In genomic region chr10:117370205-117370604, GRCh38 we compare ENCODE assay signal across 17 cellular contexts. TPM values are rescaled to one million over a fixed set of nuclear protein-coding genes. Genes with fewer than 3 reads are reported as not detected.
DNase-seq lines count a peak whose midpoint lies in the region; ATAC-seq and TF ChIP-seq lines count a peak whose summit lies in the region.
"Had no signal": no experiment of that assay in that cellular context is flagged by ENCODE, and none has a peak within 500 bp of the region (broad histone marks: within the 10 kb centered on the region; RNA-seq: fewer than 3 reads in every experiment).

No MANE protein-coding gene starts in this region.

- H4K5ac ChIP-seq in mesendoderm (ENCODE audit: low read length) = no peak overlapping the region

- H3K27ac Mint-ChIP-seq in CD4-positive, CD25-positive, alpha-beta regulatory T cell = peak overlapping the region in 1 of 3 donors; percentile 24
- H3K27ac Mint-ChIP-seq in chondrocyte (ENCODE audit: unreplicated experiment) = peak overlapping the region; percentile 32
- H3K27ac Mint-ChIP-seq: IgD-negative memory B cell had no signal

- WGBS in mesendoderm (ENCODE audit: extremely low coverage, insufficient coverage, low lambda C conversion rate) = no CpG with 5 or more reads among the region's 5 CpGs
- WGBS in ovary, 3 donors = 15 to 33% (median 26%) methylated on average over 5 of the region's 5 CpGs

- peaks cover 0 to 4% (median 0%) of the 10 kb centered on the region in 7 donors for H3K9me3 Mint-ChIP-seq in CD4-positive, CD25-positive, alpha-beta regulatory T cell
- no peaks in the 10 kb centered on the region for H3K9me3 Mint-ChIP-seq in chondrocyte (ENCODE audit: low read depth)
- H3K9me3 Mint-ChIP-seq: IgD-negative memory B cell had no signal

- H3K4me2 ChIP-seq in Loucy (ENCODE audit: low read depth, low read length, poor library complexity, severe bottlenecking) = peak overlapping the region; percentile 91
- no peak overlapping the region for H3K4me2 ChIP-seq in mesendoderm (ENCODE audit: low read length)

- H4K8ac ChIP-seq in mesendoderm (ENCODE audit: low read depth, low read length) = no peak overlapping the region

- CTCF ChIA-PET in HEK293T (lab: Yijun Ruan, JAX) = interaction anchor here (0.5 to 2.7 kb wide), 4 partner anchors 13 to 72 kb away, joined by 3 to 12 read pairs (median 4); no protein-coding TSS in a partner anchor

- TF ChIP-seq CTCF in Loucy (conservative IDR thresholded peaks at IDR 0.05; ENCODE audit: low read length) (no peak), chondrocyte (IDR thresholded peaks at IDR 0.05) (no peak), ovary (IDR thresholded peaks at IDR 0.05) (no peak)

- H3K36me3 ChIP-seq in CD4-positive, CD25-positive, alpha-beta regulatory T cell (ENCODE audit: control insufficient read depth, insufficient read depth, low read length) = no peaks in the 10 kb centered on the region
- peaks cover 74% of the 10 kb centered on the region for H3K36me3 ChIP-seq in Loucy (ENCODE audit: insufficient read depth, low read length)
- H3K36me3 ChIP-seq in mesendoderm (ENCODE audit: control insufficient read depth, insufficient read depth, low read length) = no peaks in the 10 kb centered on the region
- H3K36me3 ChIP-seq in ovary = no peaks in the 10 kb centered on the region
- H3K36me3 ChIP-seq: gastrocnemius medialis had no signal

- H3K4me1 ChIP-seq in CD4-positive, CD25-positive, alpha-beta regulatory T cell (ENCODE audit: control insufficient read depth, insufficient read depth, low read length, poor library complexity, severe bottlenecking) = peaks cover 46% of the 10 kb centered on the region
- peaks cover 27% of the 10 kb centered on the region for H3K4me1 ChIP-seq in Loucy (ENCODE audit: insufficient read depth, low read length, poor library complexity, severe bottlenecking)
- no peaks in the 10 kb centered on the region for H3K4me1 ChIP-seq in mesendoderm (ENCODE audit: control insufficient read depth, low read depth, low read length)
- peaks cover 9% of the 10 kb centered on the region for H3K4me1 ChIP-seq in ovary (ENCODE audit: insufficient read depth)

- no peak overlapping the region for H2BK120ac ChIP-seq in mesendoderm (ENCODE audit: low read depth, low read length)

- H3K27me3 ChIP-seq in CD4-positive, CD25-positive, alpha-beta regulatory T cell (ENCODE audit: control insufficient read depth, insufficient read depth, low read length) = no peaks in the 10 kb centered on the region
- H3K27me3 ChIP-seq in Loucy (ENCODE audit: insufficient read depth, low read length, poor library complexity, severe bottlenecking) (peaks cover 44% of the 10 kb centered on the region), mesendoderm (ENCODE audit: insufficient read depth, low read length, poor library complexity) (no peaks in the 10 kb centered on the region), ovary (no peaks in the 10 kb centered on the region)
- H3K27me3 ChIP-seq: gastrocnemius medialis had no signal

- H3K23ac ChIP-seq in mesendoderm (ENCODE audit: low read length) = no peak overlapping the region

- H3K9ac ChIP-seq in Loucy (ENCODE audit: low read depth, low read length, poor library complexity, severe bottlenecking) = peak overlapping the region; percentile 98
- H3K9ac ChIP-seq in mesendoderm (ENCODE audit: low read length) = no peak overlapping the region

- H3K27ac ChIP-seq in CD4-positive, CD25-positive, alpha-beta regulatory T cell (ENCODE audit: insufficient read depth, low read length, poor library complexity, severe bottlenecking) = no peak overlapping the region
- H3K27ac ChIP-seq in mesendoderm (ENCODE audit: low read depth, low read length) (no peak overlapping the region), ovary (no peak overlapping the region)
- H3K27ac ChIP-seq: gastrocnemius medialis, skin epidermis had no signal

- H2BK5ac ChIP-seq in mesendoderm (ENCODE audit: low read length) = no peak overlapping the region

- no peak for DNase-seq in CD4-positive, CD25-positive, alpha-beta regulatory T cell
- no peak for DNase-seq in chondrocyte (ENCODE audit: low spot score)
- DNase-seq in mesendoderm = no peak
- no peak for DNase-seq in ovary
- DNase-seq in NCI-H2029 treated with DMSO at 0.1 percent for 48 hours (lab: John Stamatoyannopoulos, UW) = no peak
- DNase-seq in HEK293T (ENCODE audit: extremely low spot score) = no peak
- DNase-seq: activated CD4-positive, alpha-beta T cell treated with anti-CD3 and anti-CD28 coated beads, Interleukin-2, amount 50 U/mL, for 1 hour; activated gamma-delta T cell; gastrocnemius medialis; NCI-H1417; NCI-H446 treated with DMSO at 0.1 percent for 48 hours; RPMI8226; T-helper 2 cell had no signal

- H3K9me2 ChIP-seq in Loucy (replicated peaks; ENCODE audit: low read depth, low read length) = no peaks in the 10 kb centered on the region

- peak overlapping the region; percentile 42 for H3K56ac ChIP-seq in mesendoderm (ENCODE audit: low read length)

- peaks cover 8% of the 10 kb centered on the region for H3K36me3 Mint-ChIP-seq in CD4-positive, CD25-positive, alpha-beta regulatory T cell
- H3K36me3 Mint-ChIP-seq in chondrocyte (ENCODE audit: low read depth) = no peaks in the 10 kb centered on the region

- H2AK5ac ChIP-seq in mesendoderm (ENCODE audit: low read length) = no peak overlapping the region

- intact Hi-C loops in ovary (cut with DNase I) = loop anchor here in 1 of 4 donors (10.0 kb wide), 1 partner anchor 165 kb away; no protein-coding TSS in a partner anchor

- peaks cover 10% of the 10 kb centered on the region; the same call in 1 of the 2 replicates for H3F3A ChIP-seq in Loucy (ENCODE audit: low read depth)

- TF ChIP-seq POLR2A in ovary (IDR thresholded peaks at IDR 0.05) = no peak

- H3K27me3 Mint-ChIP-seq in CD4-positive, CD25-positive, alpha-beta regulatory T cell = no peaks in the 10 kb centered on the region
- no peaks in the 10 kb centered on the region for H3K27me3 Mint-ChIP-seq in chondrocyte (ENCODE audit: low read depth)
- H3K27me3 Mint-ChIP-seq: IgD-negative memory B cell had no signal

- H4K20me1 ChIP-seq in Loucy (ENCODE audit: insufficient read depth, low read length, poor library complexity, severe bottlenecking) = peaks cover 94% of the 10 kb centered on the region

- no peak overlapping the region for H2BK15ac ChIP-seq in mesendoderm (replicated peaks; ENCODE audit: low read depth)

- H3K79me2 ChIP-seq in Loucy (ENCODE audit: insufficient read depth, low read length) = peaks cover 100% of the 10 kb centered on the region
- H3K79me2 ChIP-seq in mesendoderm (ENCODE audit: control insufficient read depth, insufficient read depth, low read length) = peaks cover 51% of the 10 kb centered on the region

- H3K79me1 ChIP-seq in mesendoderm (ENCODE audit: low read length) = peaks cover 18% of the 10 kb centered on the region

- H3K4me1 Mint-ChIP-seq in CD4-positive, CD25-positive, alpha-beta regulatory T cell = peaks cover 43 to 79% (median 64%) of the 10 kb centered on the region in 4 donors
- H3K4me1 Mint-ChIP-seq in chondrocyte (ENCODE audit: low read depth) = peaks cover 57% of the 10 kb centered on the region

- ATAC-seq in CD4-positive, CD25-positive, alpha-beta regulatory T cell (ENCODE audit: low read depth in 2 of 2) = no peak
- ATAC-seq in HG02970 (IDR thresholded peaks at IDR 0.05; ENCODE audit: low FRiP score, unreplicated experiment) = no peak
- ATAC-seq: gastrocnemius medialis had no signal

- H3K4me3 ChIP-seq in CD4-positive, CD25-positive, alpha-beta regulatory T cell (ENCODE audit: low read depth, low read length) = no peak overlapping the region
- peak overlapping the region; percentile 95 for H3K4me3 ChIP-seq in Loucy (ENCODE audit: low read length, poor library complexity, severe bottlenecking)
- H3K4me3 ChIP-seq in mesendoderm (ENCODE audit: low read length) = no peak overlapping the region
- no peak overlapping the region for H3K4me3 ChIP-seq in ovary
- H3K4me3 ChIP-seq: gastrocnemius medialis, skin epidermis had no signal

- H3K9me3 ChIP-seq in CD4-positive, CD25-positive, alpha-beta regulatory T cell (ENCODE audit: control insufficient read depth in 2 of 2, low read length in 2 of 2) = no peaks in the 10 kb centered on the region
- H3K9me3 ChIP-seq in Loucy (ENCODE audit: insufficient read depth, low read depth, low read length) (no peaks in the 10 kb centered on the region), ovary (no peaks in the 10 kb centered on the region)
- H3K9me3 ChIP-seq: gastrocnemius medialis had no signal

- H3K18ac ChIP-seq in mesendoderm (ENCODE audit: low read length) = no peak overlapping the region

- no peak for TF ChIP-seq EP300 in ovary (IDR thresholded peaks at IDR 0.05)

- peak overlapping the region in 3 of 4 donors; percentile 61 to 80 (median 63) for H3K4me3 Mint-ChIP-seq in CD4-positive, CD25-positive, alpha-beta regulatory T cell
- no peak overlapping the region for H3K4me3 Mint-ChIP-seq in chondrocyte (ENCODE audit: unreplicated experiment)

- H2AFZ ChIP-seq in Loucy (ENCODE audit: low read length) = no peak overlapping the region

- POLR2A ChIA-PET in HEK293T (lab: Yijun Ruan, JAX) = interaction anchor here (1.6 kb wide), 1 partner anchor 9 kb away, joined by 3 read pairs; no protein-coding TSS in a partner anchor

- H3K4ac ChIP-seq in mesendoderm (ENCODE audit: low read depth, low read length) = no peak overlapping the region

TF ChIP-seq in HEK293T, 16 proteins besides CTCF, POLR2A, EP300 and RAD21 (continues in another document):
- TF ChIP-seq FOXA1 (IDR thresholded peaks at IDR 0.05) (no peak), NFRKB (IDR thresholded peaks at IDR 0.05) (no peak), ZNF384 (IDR thresholded peaks at IDR 0.05) (no peak), L3MBTL2 (conservative IDR thresholded peaks at IDR 0.05) (no peak), LEF1 (IDR thresholded peaks at IDR 0.05; ENCODE audit: borderline replicate concordance) (no peak), TARDBP (IDR thresholded peaks at IDR 0.05) (no peak), ARNT (IDR thresholded peaks at IDR 0.05) (no peak), PKNOX1 (IDR thresholded peaks at IDR 0.05) (no peak), FOXK2 (IDR thresholded peaks at IDR 0.05) (no peak), HDGF (IDR thresholded peaks at IDR 0.05; ENCODE audit: borderline replicate concordance) (no peak)

RNA-seq across cellular contexts. Expression of gene PDZD8, which starts 5.0 kb away (rescaled TPM):
- total RNA-seq in CD4-positive, CD25-positive, alpha-beta regulatory T cell = 30.4 TPM
- 10 to 100 TPM in 1 of 4 donors, 1 to 10 TPM in 3; 3.1 to 11.2 (median 6.1) TPM for polyA plus RNA-seq in CD4-positive, CD25-positive, alpha-beta regulatory T cell
- total RNA-seq in chondrocyte (34.9 to 40.5 TPM (median 36.3 TPM) in 3 replicates), ovary (10 to 100 TPM; 19.3 to 49.6 (median 39.9) TPM)
- polyA plus RNA-seq in mesendoderm (2013, experiment 1 of 2) = 22.0 TPM
- 22.9 TPM for polyA plus RNA-seq in mesendoderm (2013, experiment 2 of 2)
- polyA plus RNA-seq in ovary = 10 to 100 TPM in 1 of 2 donors, 1 to 10 TPM in 1; 8.0 to 24.6 TPM
